10 cellular contexts compared by ENCODE assay signal in the genomic region with DNA sequence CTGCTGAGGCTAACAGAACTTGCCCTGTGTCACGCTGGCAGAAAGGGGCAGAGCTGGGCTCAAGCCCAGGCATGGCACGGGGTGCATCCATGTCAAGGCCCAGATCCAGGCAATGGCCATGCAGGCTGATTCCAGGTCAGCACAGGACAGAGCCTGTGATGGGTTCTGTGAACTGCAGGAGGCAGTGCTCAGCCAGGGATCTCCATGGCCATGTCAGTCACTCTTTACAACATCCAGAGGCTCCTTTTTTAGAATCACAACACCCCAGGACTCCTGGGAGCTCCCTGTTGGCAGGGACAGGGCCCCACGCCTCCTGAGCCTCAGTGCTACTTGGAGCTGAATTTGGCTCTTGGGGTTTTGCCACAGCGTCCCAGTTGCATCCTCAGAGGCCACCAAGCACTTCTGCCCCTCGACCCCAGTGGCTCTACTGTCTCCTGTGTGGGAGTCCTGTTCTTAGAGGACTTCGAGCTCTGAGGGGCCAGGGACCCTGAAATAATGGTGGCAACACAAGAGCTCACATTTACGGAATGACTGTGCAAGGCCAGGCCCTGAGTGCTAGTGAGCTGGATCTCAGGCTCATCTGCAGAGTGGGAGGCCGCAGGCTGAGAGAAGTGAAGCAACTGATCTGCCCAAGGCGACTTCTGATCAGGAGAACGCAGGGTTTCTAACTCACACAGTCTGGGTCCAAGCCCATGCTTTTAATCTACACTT.
A peak's percentile ranks its signal among the peaks of the same experiment; 100 is the strongest.
DNase-seq lines count a peak whose midpoint lies in the region; ATAC-seq and TF ChIP-seq lines count a peak whose summit lies in the region.
"Had no signal": no experiment of that assay in that cellular context is flagged by ENCODE, and none has a peak within 500 bp of the region (broad histone marks: within the 10 kb centered on the region; RNA-seq: fewer than 3 reads in every experiment).

No MANE protein-coding gene starts in this region.

- intact Hi-C loops in adrenal gland (cut with DNase I) (no loop called here), left ventricle myocardium inferior (cut with micrococcal nuclease) (no loop called here), psoas muscle (cut with DNase I) (no loop called here)

- no peaks in the 10 kb centered on the region for H3K4me1 ChIP-seq in adrenal gland (replicated peaks in 1 of 2)
- H3K4me1 ChIP-seq in left ventricle myocardium inferior: peaks cover 52% of the 10 kb centered on the region
- H3K4me1 ChIP-seq in psoas muscle: peaks cover 3% of the 10 kb centered on the region

- H3K36me3 ChIP-seq in adrenal gland (replicated peaks in 1 of 2) (no peaks in the 10 kb centered on the region), left ventricle myocardium inferior (no peaks in the 10 kb centered on the region), psoas muscle (ENCODE audit: insufficient read depth in 1 of 2, low read depth in 1 of 2) (no peaks in the 10 kb centered on the region)
- H3K36me3 ChIP-seq: neutrophil had no signal

- H3K27ac ChIP-seq in adrenal gland (no peak overlapping the region), left ventricle myocardium inferior (replicated peaks) (peak overlapping the region; percentile 33), psoas muscle (no peak overlapping the region)
- H3K27ac ChIP-seq: neutrophil had no signal

- ATAC-seq in psoas muscle: peak; percentile 64 to 88 (median 80)
- ATAC-seq in HG02763 (IDR thresholded peaks at IDR 0.05; ENCODE audit: unreplicated experiment): no peak

- WGBS in adrenal gland, 4 donors: 76 to 84% (median 80%) methylated on average over 6 to 10 of the region's 10 CpGs
- 47 to 67% (median 52%) methylated on average over 10 of the region's 10 CpGs for WGBS in psoas muscle, 3 donors

- TF ChIP-seq CTCF in adrenal gland (IDR thresholded peaks at IDR 0.05): peak in 3 of 6 experiments; percentile 21 to 36 (median 33)
- peak; percentile 62 for TF ChIP-seq CTCF in left ventricle myocardium inferior (IDR thresholded peaks at IDR 0.05; ENCODE audit: borderline replicate concordance)
- peak; percentile 34 for TF ChIP-seq CTCF in psoas muscle (IDR thresholded peaks at IDR 0.05)

- DNase-seq in HT-29 (ENCODE audit: low spot score) (peak; percentile 26), adrenal gland (peak in 6 of 7 donors; percentile 14 to 61 (median 34)), left ventricle myocardium inferior (no peak), psoas muscle (peak; percentile 27 to 71), RPMI8226 (no peak), NOMO-1 treated with DMSO at 0.1 percent for 48 hours (lab: John Stamatoyannopoulos, UW; ENCODE audit: unreplicated experiment) (no peak), UCSD-AML1 (lab: John Stamatoyannopoulos, UW; ENCODE audit: unreplicated experiment) (no peak)
- DNase-seq: NCI-H526 treated with DMSO at 0.1 percent for 48 hours had no signal

- H3K27me3 ChIP-seq in adrenal gland: no peaks in the 10 kb centered on the region
- H3K27me3 ChIP-seq in left ventricle myocardium inferior (ENCODE audit: low read depth): no peaks in the 10 kb centered on the region
- H3K27me3 ChIP-seq in psoas muscle (ENCODE audit: insufficient read depth in 3 of 3, low read length in 2 of 3): no peaks in the 10 kb centered on the region
- H3K27me3 ChIP-seq: neutrophil had no signal

- H3K4me3 ChIP-seq in adrenal gland (no peak overlapping the region), left ventricle myocardium inferior (no peak overlapping the region), psoas muscle (no peak overlapping the region)

- no peak for TF ChIP-seq POLR2A in adrenal gland (IDR thresholded peaks at IDR 0.05)

- H3K9me3 ChIP-seq in adrenal gland (replicated peaks in 1 of 3): no peaks in the 10 kb centered on the region
- H3K9me3 ChIP-seq in left ventricle myocardium inferior (replicated peaks): no peaks in the 10 kb centered on the region
- H3K9me3 ChIP-seq in psoas muscle: no peaks in the 10 kb centered on the region
- H3K9me3 ChIP-seq: neutrophil had no signal

Comparison
In these comparisons a context has a peak if more than half of its experiments do, and no peak if none do; other contexts are left out.
1. DNase-seq: peak in HT-29 (single experiment), adrenal gland (6 of 7) and psoas muscle (2 of 2); none in left ventricle myocardium inferior (single experiment), RPMI8226 (single experiment), NOMO-1 treated with DMSO at 0.1 percent for 48 hours (single experiment) and UCSD-AML1 (single experiment).